In genomic region chr10:68336952-68337351, GRCh38 we compare ENCODE assay signal across 14 cellular contexts. TPM values are rescaled to one million over a fixed set of nuclear protein-coding genes. Genes with fewer than 3 reads are reported as not detected.
DNase-seq lines count a peak whose midpoint lies in the region; ATAC-seq and TF ChIP-seq lines count a peak whose summit lies in the region.
"Had no signal": no experiment of that assay in that cellular context is flagged by ENCODE, and none has a peak within 500 bp of the region (broad histone marks: within the 10 kb centered on the region; RNA-seq: fewer than 3 reads in every experiment).

No MANE protein-coding gene starts in this region.

- intact Hi-C loops in PC-3 (cut with micrococcal nuclease) = loop anchor here (10.0 kb wide), 3 partner anchors 388 to 482 kb away; partner anchors contain the start of genes CCAR1 and SIRT1

- H3K27me3 ChIP-seq in PC-3 (ENCODE audit: low read length) (no peaks in the 10 kb centered on the region), endodermal cell (ENCODE audit: control insufficient read depth, insufficient read depth, low read length, poor library complexity, severe bottlenecking) (no peaks in the 10 kb centered on the region), trophoblast cell (ENCODE audit: insufficient read depth, low read length) (no peaks in the 10 kb centered on the region)

- H3K9me3 Mint-ChIP-seq in T-helper 1 cell treated with Interleukin-12 subunit alpha and Interleukin-12 subunit beta and Interleukin-4 antibody, amounts not matched to agents 30 μg/mL and 1 μg/mL, for 36 hours = no peaks in the 10 kb centered on the region
- H3K9me3 Mint-ChIP-seq in endodermal cell = no peaks in the 10 kb centered on the region

- H3K9me3 ChIP-seq in PC-3 (ENCODE audit: low read length) (no peaks in the 10 kb centered on the region), endodermal cell (ENCODE audit: control insufficient read depth, low read length) (no peaks in the 10 kb centered on the region), trophoblast cell (ENCODE audit: insufficient read depth, low read depth, low read length) (no peaks in the 10 kb centered on the region)

- peaks cover 63% of the 10 kb centered on the region for H3K36me3 Mint-ChIP-seq in T-helper 1 cell treated with Interleukin-12 subunit alpha and Interleukin-12 subunit beta and Interleukin-4 antibody, amounts not matched to agents 30 μg/mL and 1 μg/mL, for 36 hours (ENCODE audit: low read depth)
- H3K36me3 Mint-ChIP-seq in endodermal cell (ENCODE audit: low read depth) = peaks cover 62% of the 10 kb centered on the region

- ATAC-seq in PC-3 (no peak), HG03280 (IDR thresholded peaks at IDR 0.05; ENCODE audit: unreplicated experiment) (no peak), GM19467 (IDR thresholded peaks at IDR 0.05; ENCODE audit: unreplicated experiment) (no peak)
- ATAC-seq: right cardiac atrium had no signal

- H2BK5ac ChIP-seq in trophoblast cell (ENCODE audit: low read depth, low read length, poor library complexity) = no peak overlapping the region

- H3K18ac ChIP-seq in trophoblast cell (ENCODE audit: low read length) = no peak overlapping the region

- H3K4ac ChIP-seq in trophoblast cell (ENCODE audit: low read depth, low read length) = peak overlapping the region; percentile 95

- H2AFZ ChIP-seq in PC-3 (ENCODE audit: low read length) = no peak overlapping the region
- H2AFZ ChIP-seq in trophoblast cell (ENCODE audit: insufficient read depth, low read length, poor library complexity) = no peak overlapping the region

- H3K27ac ChIP-seq in PC-3 (ENCODE audit: low read length) (no peak overlapping the region), endodermal cell (ENCODE audit: low read depth, low read length) (no peak overlapping the region), trophoblast cell (ENCODE audit: low read depth, low read length) (no peak overlapping the region)
- H3K27ac ChIP-seq: epithelial cell of prostate, HL-60 had no signal

- peak overlapping the region; percentile 81 for H3K4me2 ChIP-seq in PC-3 (ENCODE audit: low read length)
- no peak overlapping the region for H3K4me2 ChIP-seq in trophoblast cell (ENCODE audit: low read length)

- H4K8ac ChIP-seq in trophoblast cell (ENCODE audit: low read depth, low read length) = no peak overlapping the region

- no peak overlapping the region for H2AK5ac ChIP-seq in trophoblast cell (ENCODE audit: low read length)

- H2BK120ac ChIP-seq in trophoblast cell (ENCODE audit: insufficient read depth, low read length, poor library complexity) = no peak overlapping the region

- WGBS in endodermal cell (ENCODE audit: insufficient coverage in 1 of 2, insufficient read length in 1 of 2), 2 experiments = 91 to 95% methylated on average over 6 to 7 of the region's 7 CpGs
- no CpG with 5 or more reads among the region's 7 CpGs for WGBS in trophoblast cell (ENCODE audit: extremely low coverage, insufficient coverage, insufficient read length)

- no peaks in the 10 kb centered on the region for H3F3A ChIP-seq in PC-3 (ENCODE audit: low read length, unreplicated experiment)

- peaks cover 10% of the 10 kb centered on the region for H3K79me1 ChIP-seq in trophoblast cell (ENCODE audit: low read length)

- POLR2A ChIA-PET in PC-3 (lab: Charles Lee; ENCODE audit: unreplicated experiment) = no interaction called here

- peak overlapping the region; percentile 38 for H3K4me3 Mint-ChIP-seq in T-helper 1 cell treated with Interleukin-12 subunit alpha and Interleukin-12 subunit beta and Interleukin-4 antibody, amounts not matched to agents 30 μg/mL and 1 μg/mL, for 36 hours
- peak overlapping the region; percentile 99 for H3K4me3 Mint-ChIP-seq in endodermal cell

- CTCF ChIA-PET in PC-3 (lab: Charles Lee) = no interaction called here

- peaks cover 51% of the 10 kb centered on the region for H3K4me1 Mint-ChIP-seq in T-helper 1 cell treated with Interleukin-12 subunit alpha and Interleukin-12 subunit beta and Interleukin-4 antibody, amounts not matched to agents 30 μg/mL and 1 μg/mL, for 36 hours (ENCODE audit: low read depth)
- H3K4me1 Mint-ChIP-seq in endodermal cell = peaks cover 29% of the 10 kb centered on the region

- H3K79me2 ChIP-seq in PC-3 (ENCODE audit: low read length) (peaks cover 100% of the 10 kb centered on the region), trophoblast cell (ENCODE audit: control insufficient read depth, insufficient read depth, low read length, poor library complexity) (peaks cover 14% of the 10 kb centered on the region)

- H2BK12ac ChIP-seq in trophoblast cell (ENCODE audit: low read length) = no peak overlapping the region

- no peak overlapping the region for H4K12ac ChIP-seq in trophoblast cell (ENCODE audit: low read depth, low read length)

- H3K4me1 ChIP-seq in PC-3 (ENCODE audit: insufficient read depth, low read length) = peaks cover 27% of the 10 kb centered on the region
- no peaks in the 10 kb centered on the region for H3K4me1 ChIP-seq in endodermal cell (ENCODE audit: control insufficient read depth, insufficient read depth, low read length)
- H3K4me1 ChIP-seq in trophoblast cell (ENCODE audit: control insufficient read depth in 1 of 2, insufficient read depth in 2 of 2, low read length in 2 of 2) = peaks cover 0 to 2% of the 10 kb centered on the region in 2 experiments

- H3K23ac ChIP-seq in trophoblast cell (ENCODE audit: low read length) = no peak overlapping the region

- peaks cover 85% of the 10 kb centered on the region for H3K36me3 ChIP-seq in PC-3 (ENCODE audit: low read depth, low read length)
- H3K36me3 ChIP-seq in endodermal cell (ENCODE audit: control insufficient read depth, insufficient read depth, low read length) = peaks cover 80% of the 10 kb centered on the region
- H3K36me3 ChIP-seq in trophoblast cell (ENCODE audit: control insufficient read depth in 1 of 2, insufficient read depth in 2 of 2, low read length in 2 of 2) = peaks cover 17 to 32% of the 10 kb centered on the region in 2 experiments

- H3K27ac Mint-ChIP-seq in T-helper 1 cell treated with Interleukin-12 subunit alpha and Interleukin-12 subunit beta and Interleukin-4 antibody, amounts not matched to agents 30 μg/mL and 1 μg/mL, for 36 hours = peak overlapping the region; percentile 66
- H3K27ac Mint-ChIP-seq in endodermal cell = peak overlapping the region; percentile 41

- DNase-seq in T-helper 1 cell (no peak), PC-3 (no peak), endodermal cell (no peak), trophoblast cell (no peak), mucosa of gallbladder (ENCODE audit: low spot score) (no peak)
- DNase-seq: 8988T; activated naive CD4-positive, alpha-beta T cell treated with Interleukin-2 at 50 U/mL for 16 hours; NCI-H146; right cardiac atrium had no signal

- no peaks in the 10 kb centered on the region for H3K27me3 Mint-ChIP-seq in T-helper 1 cell treated with Interleukin-12 subunit alpha and Interleukin-12 subunit beta and Interleukin-4 antibody, amounts not matched to agents 30 μg/mL and 1 μg/mL, for 36 hours (ENCODE audit: low read depth)
- no peaks in the 10 kb centered on the region for H3K27me3 Mint-ChIP-seq in endodermal cell (ENCODE audit: insufficient read depth)

- no peaks in the 10 kb centered on the region for H3K9me2 ChIP-seq in PC-3 (replicated peaks; ENCODE audit: low read length)

- no peak overlapping the region for H4K91ac ChIP-seq in trophoblast cell (ENCODE audit: low read depth, low read length)

- no peak overlapping the region for H3K14ac ChIP-seq in trophoblast cell (ENCODE audit: low read length)

- BruUV-seq in PC-3 (replicated peaks; lab: Mats Ljungman, UMichigan) = no TSS peak

- H3K4me3 ChIP-seq in PC-3 (ENCODE audit: low read length) (peak overlapping the region; percentile 87), endodermal cell (ENCODE audit: low read length) (peak overlapping the region; percentile 100), trophoblast cell (ENCODE audit: low read depth, low read length) (no peak overlapping the region)

- TF ChIP-seq CTCF in PC-3 (conservative IDR thresholded peaks at IDR 0.05; ENCODE audit: low read depth, low read length) = no peak
- TF ChIP-seq CTCF in endodermal cell (conservative IDR thresholded peaks at IDR 0.05) = no peak

- H3K9ac ChIP-seq in PC-3 (ENCODE audit: low read length) (no peak overlapping the region), endodermal cell (ENCODE audit: extremely low read depth, low read length, poor library complexity, severe bottlenecking) (no peak overlapping the region), trophoblast cell (ENCODE audit: low read length) (no peak overlapping the region)

- peaks cover 92% of the 10 kb centered on the region for H4K20me1 ChIP-seq in PC-3 (ENCODE audit: low read length)

RNA-seq across cellular contexts. Expression of gene PBLD, which starts 4.2 kb away (rescaled TPM):
- total RNA-seq in PC-3 (2014; rRNA removed) = 1.1 and 1.9 TPM in 2 replicates
- total RNA-seq in endodermal cell = 1 to 10 TPM; 5.0 to 5.3 TPM
- polyA plus RNA-seq in endodermal cell (2013, experiment 1 of 2) = 3.3 TPM
- 3.4 TPM for polyA plus RNA-seq in endodermal cell (2013, experiment 2 of 2)
- polyA plus RNA-seq in trophoblast cell (2013) = 2.2 and 2.6 TPM in 2 replicates
- total RNA-seq in mucosa of gallbladder = 8.0 TPM

RNA-seq across cellular contexts. Expression of gene HNRNPH3, which starts 5.1 kb away (rescaled TPM):
- total RNA-seq in PC-3 (2014; rRNA removed) = 40.5 and 77.5 TPM in 2 replicates
- total RNA-seq in endodermal cell = 100 to 1,000 TPM; 217 to 228 TPM
- polyA plus RNA-seq in endodermal cell (2013, experiment 1 of 2) = 345 TPM
- 293 TPM for polyA plus RNA-seq in endodermal cell (2013, experiment 2 of 2)
- polyA plus RNA-seq in trophoblast cell (2013) = 169 and 182 TPM in 2 replicates
- 94.2 TPM for total RNA-seq in mucosa of gallbladder
